In the genomic region with DNA sequence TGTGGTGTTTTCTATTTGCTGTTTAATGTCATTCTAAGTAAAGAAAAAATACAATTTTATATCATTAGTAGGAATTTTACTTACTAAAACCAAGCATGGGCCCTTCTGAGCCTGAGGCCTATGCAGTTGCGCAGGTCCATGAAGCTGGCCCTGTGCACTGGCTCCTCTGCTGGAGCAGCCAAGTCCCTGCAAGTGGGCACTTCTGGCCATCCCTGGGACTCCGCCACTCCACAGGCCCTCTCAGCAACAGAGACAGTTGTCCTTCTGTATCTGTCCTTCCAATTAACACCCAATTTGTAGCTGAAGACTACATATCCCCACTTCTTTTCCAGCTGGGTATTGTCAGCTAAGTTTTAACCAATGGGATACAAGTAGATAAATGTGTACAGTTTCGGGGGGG, we compare ENCODE assay signal across 15 cellular contexts. TPM values are rescaled to one million over a fixed set of nuclear protein-coding genes. Genes with fewer than 3 reads are reported as not detected.
DNase-seq lines count a peak whose midpoint lies in the region; ATAC-seq and TF ChIP-seq lines count a peak whose summit lies in the region.
"Had no signal": no experiment of that assay in that cellular context is flagged by ENCODE, and none has a peak within 500 bp of the region (broad histone marks: within the 10 kb centered on the region; RNA-seq: fewer than 3 reads in every experiment).

No MANE protein-coding gene starts in this region.

- no peaks in the 10 kb centered on the region for H3K36me3 Mint-ChIP-seq in progenitor cell of endocrine pancreas (ENCODE audit: insufficient read depth)
- H3K36me3 Mint-ChIP-seq in activated naive CD8-positive, alpha-beta T cell treated with anti-CD3 and anti-CD28 coated beads, Interleukin-2, amount 50 U/mL, for 24 hours (ENCODE audit: low read depth), result no peaks in the 10 kb centered on the region
- H3K36me3 Mint-ChIP-seq: IgD-negative memory B cell had no signal

- no peaks in the 10 kb centered on the region for H3K27me3 ChIP-seq in Panc1 (ENCODE audit: control insufficient read depth, insufficient read depth, low read length)
- H3K27me3 ChIP-seq: breast epithelium, uterus had no signal

- peaks cover 4% of the 10 kb centered on the region; the same call in 1 of the 2 replicates for H3K9me3 ChIP-seq in Panc1 (ENCODE audit: control insufficient read depth, insufficient read depth, low read depth, low read length)
- H3K9me3 ChIP-seq: breast epithelium, uterus had no signal

- H3K27ac ChIP-seq in Panc1 (ENCODE audit: low read length), result no peak overlapping the region
- H3K27ac ChIP-seq: uterus had no signal

- peak; percentile 18 for TF ChIP-seq CTCF in Panc1 (IDR thresholded peaks at IDR 0.05)
- TF ChIP-seq CTCF in fibroblast of mammary gland (conservative IDR thresholded peaks at IDR 0.05; ENCODE audit: control insufficient read depth, insufficient read depth, low read depth, low read length), result peak; percentile 3
- peak; percentile 20 for TF ChIP-seq CTCF in progenitor cell of endocrine pancreas (IDR thresholded peaks at IDR 0.05; ENCODE audit: unreplicated experiment)

- intact Hi-C loops in Panc1 (cut with micrococcal nuclease; ENCODE audit: unreplicated experiment), result no loop called here

- H3K4me3 Mint-ChIP-seq in progenitor cell of endocrine pancreas (ENCODE audit: low read depth), result no peak overlapping the region
- H3K4me3 Mint-ChIP-seq in activated naive CD8-positive, alpha-beta T cell treated with anti-CD3 and anti-CD28 coated beads, Interleukin-2, amount 50 U/mL, for 24 hours, result no peak overlapping the region
- H3K4me3 Mint-ChIP-seq: activated CD4-positive, alpha-beta memory T cell treated with anti-CD3 and anti-CD28 coated beads for 36 hours; IgD-negative memory B cell; mesothelial cell of epicardium had no signal

- no peaks in the 10 kb centered on the region for H3K36me3 ChIP-seq in Panc1 (ENCODE audit: control insufficient read depth, insufficient read depth, low read length)
- H3K36me3 ChIP-seq: breast epithelium, uterus had no signal

- no peaks in the 10 kb centered on the region for H3K4me1 Mint-ChIP-seq in progenitor cell of endocrine pancreas (ENCODE audit: low read depth)
- peaks cover 5% of the 10 kb centered on the region for H3K4me1 Mint-ChIP-seq in activated naive CD8-positive, alpha-beta T cell treated with anti-CD3 and anti-CD28 coated beads, Interleukin-2, amount 50 U/mL, for 24 hours
- H3K4me1 Mint-ChIP-seq: IgD-negative memory B cell had no signal

- POLR2A ChIA-PET in Panc1 (lab: Charles Lee), result no interaction called here

- CTCF ChIA-PET in Panc1 (lab: Charles Lee), result no interaction called here

- in situ Hi-C loops in Panc1 (cut with HindIII; ENCODE audit: low pct_unique_long_range_greater_than_20kb, low sequenced_read_pairs), result no loop called here

- DNase-seq in NCI-H82 (lab: John Stamatoyannopoulos, UW) (peak; percentile 41), NCI-H82 treated with DMSO at 0.1 percent for 48 hours (lab: John Stamatoyannopoulos, UW; ENCODE audit: unreplicated experiment) (no peak), Panc1 (ENCODE audit: low read depth, low spot score) (no peak), fibroblast of mammary gland (ENCODE audit: low read depth) (no peak), progenitor cell of endocrine pancreas (ENCODE audit: low spot score, unreplicated experiment) (no peak)
- DNase-seq in activated naive CD8-positive, alpha-beta T cell treated with anti-CD3 and anti-CD28 coated beads, Interleukin-2, amount 50 U/mL, for 24 hours, result no peak
- DNase-seq: activated CD4-positive, alpha-beta memory T cell treated with anti-CD3 and anti-CD28 coated beads for 36 hours; NCI-H2029; posterior cingulate gyrus; uterus had no signal

- H3K27me3 Mint-ChIP-seq in progenitor cell of endocrine pancreas, result no peaks in the 10 kb centered on the region
- H3K27me3 Mint-ChIP-seq in activated naive CD8-positive, alpha-beta T cell treated with anti-CD3 and anti-CD28 coated beads, Interleukin-2, amount 50 U/mL, for 24 hours, result peaks cover 37% of the 10 kb centered on the region

- BruUV-seq in Panc1 (replicated peaks; lab: Mats Ljungman, UMichigan), result no TSS peak

- peaks cover 7% of the 10 kb centered on the region for H3K9me3 Mint-ChIP-seq in progenitor cell of endocrine pancreas (ENCODE audit: low read depth)
- H3K9me3 Mint-ChIP-seq in activated naive CD8-positive, alpha-beta T cell treated with anti-CD3 and anti-CD28 coated beads, Interleukin-2, amount 50 U/mL, for 24 hours, result peaks cover 5% of the 10 kb centered on the region

- peaks cover 3% of the 10 kb centered on the region; the same call in 1 of the 2 replicates for H3K4me1 ChIP-seq in Panc1 (ENCODE audit: control insufficient read depth, insufficient read depth, low read length)
- H3K4me1 ChIP-seq: breast epithelium, uterus had no signal

- H3K4me3 ChIP-seq in Panc1 (ENCODE audit: low read depth in 2 of 2, low read length in 2 of 2) (no peak overlapping the region), fibroblast of mammary gland (ENCODE audit: control insufficient read depth, low read depth, low read length) (no peak overlapping the region)
- H3K4me3 ChIP-seq: breast epithelium, uterus had no signal

- no peak overlapping the region for H3K27ac Mint-ChIP-seq in progenitor cell of endocrine pancreas
- no peak overlapping the region for H3K27ac Mint-ChIP-seq in activated naive CD8-positive, alpha-beta T cell treated with anti-CD3 and anti-CD28 coated beads, Interleukin-2, amount 50 U/mL, for 24 hours
- H3K27ac Mint-ChIP-seq: activated CD4-positive, alpha-beta memory T cell treated with anti-CD3 and anti-CD28 coated beads for 36 hours; IgD-negative memory B cell; mesothelial cell of epicardium had no signal

- peak; percentile 87 for ATAC-seq in Panc1
- no peak for ATAC-seq in activated naive CD8-positive, alpha-beta T cell treated with anti-CD3 and anti-CD28 coated beads, Interleukin-2, amount 50 U/mL, for 24 hours
- no peak for ATAC-seq in GM21528 (IDR thresholded peaks at IDR 0.05; ENCODE audit: low FRiP score, unreplicated experiment)
- ATAC-seq in GM21423 (IDR thresholded peaks at IDR 0.05; ENCODE audit: unreplicated experiment), result no peak

RNA-seq across cellular contexts. Expression of gene RYK, which starts 49.9 kb away (rescaled TPM):
- total RNA-seq in Panc1 (2021; ENCODE audit: unreplicated experiment) (82.7 TPM), progenitor cell of endocrine pancreas (82.3 and 85.2 TPM in 2 replicates)
- polyA plus RNA-seq in Panc1 (2012; ENCODE audit: insufficient read length), result 61.9 TPM
